In genomic region chr16:69443809-69444611, GRCh38 we compare ENCODE assay signal across 9 cellular contexts. TPM values are rescaled to one million over a fixed set of nuclear protein-coding genes. Genes with fewer than 3 reads are reported as not detected.
DNase-seq lines count a peak whose midpoint lies in the region; ATAC-seq and TF ChIP-seq lines count a peak whose summit lies in the region.
"Had no signal": no experiment of that assay in that cellular context is flagged by ENCODE, and none has a peak within 500 bp of the region (broad histone marks: within the 10 kb centered on the region; RNA-seq: fewer than 3 reads in every experiment).

No MANE protein-coding gene starts in this region.

- TF ChIP-seq POLR2A in sigmoid colon (IDR thresholded peaks at IDR 0.05), result no peak

- intact Hi-C loops in activated T-helper 1 cell treated with anti-CD3 and anti-CD28 coated beads, Interleukin-12 subunit alpha, Interleukin-12 subunit beta, Interleukin-2, Interleukin-4 antibody, amounts not matched to agents 30 ng/mL and 10 ng/mL and 1 ng/mL, durations not matched to agents 14 hours and 24 hours and 36 hours (cut with micrococcal nuclease), result loop anchor here (1.0 to 5.0 kb wide), 3 partner anchors 20 to 47 kb away; partner anchors contain the start of gene CYB5B
- intact Hi-C loops in sigmoid colon (cut with DNase I), result loop anchor here (5.0 kb wide), 1 partner anchor 123 kb away; the partner anchor contains the start of gene NFAT5

- TF ChIP-seq CTCF in foreskin keratinocyte (conservative IDR thresholded peaks at IDR 0.05) (peak; percentile 2), sigmoid colon (IDR thresholded peaks at IDR 0.05) (peak in 1 of 4 experiments; percentile 11)

- H3K4me1 ChIP-seq in foreskin keratinocyte (peaks cover 20% of the 10 kb centered on the region), sigmoid colon (peaks cover 0 to 37% (median 27%) of the 10 kb centered on the region in 4 donors)

- H3K9me3 Mint-ChIP-seq in activated T-helper 1 cell treated with anti-CD3 and anti-CD28 coated beads, Interleukin-12 subunit alpha, Interleukin-12 subunit beta, Interleukin-2, Interleukin-4 antibody, amounts not matched to agents 30 ng/mL and 10 ng/mL and 1 ng/mL, durations not matched to agents 14 hours and 24 hours and 36 hours, result no peaks in the 10 kb centered on the region

- ATAC-seq in activated CD4-positive, CD25-positive, alpha-beta regulatory T cell treated with anti-CD3 and anti-CD28 coated beads, Interleukin-2, amount 50 U/mL, for 24 hours, result peak; percentile 72 to 85
- peak; percentile 77 for ATAC-seq in foreskin keratinocyte

- peaks cover 0 to 7% (median 3%) of the 10 kb centered on the region in 4 donors for H3K36me3 ChIP-seq in sigmoid colon

- H3K4me3 ChIP-seq in sigmoid colon, result peak overlapping the region; percentile 2 to 35 (median 25)

- TF ChIP-seq EP300 in sigmoid colon (IDR thresholded peaks at IDR 0.05), result no peak

- H3K9me3 ChIP-seq in sigmoid colon, result no peaks in the 10 kb centered on the region

- peaks cover 29% of the 10 kb centered on the region for H3K36me3 Mint-ChIP-seq in activated T-helper 1 cell treated with anti-CD3 and anti-CD28 coated beads, Interleukin-12 subunit alpha, Interleukin-12 subunit beta, Interleukin-2, Interleukin-4 antibody, amounts not matched to agents 30 ng/mL and 10 ng/mL and 1 ng/mL, durations not matched to agents 14 hours and 24 hours and 36 hours (ENCODE audit: low read depth)

- H3K27ac ChIP-seq in foreskin keratinocyte (peak overlapping the region; percentile 41), sigmoid colon (peak overlapping the region; percentile 66 to 82 (median 80))
- H3K27ac ChIP-seq: VCaP had no signal

- peaks cover 53% of the 10 kb centered on the region for H3K4me1 Mint-ChIP-seq in activated T-helper 1 cell treated with anti-CD3 and anti-CD28 coated beads, Interleukin-12 subunit alpha, Interleukin-12 subunit beta, Interleukin-2, Interleukin-4 antibody, amounts not matched to agents 30 ng/mL and 10 ng/mL and 1 ng/mL, durations not matched to agents 14 hours and 24 hours and 36 hours (ENCODE audit: low read depth)

- DNase-seq in activated CD4-positive, CD25-positive, alpha-beta regulatory T cell treated with anti-CD3 and anti-CD28 coated beads, Interleukin-2, amount 50 U/mL, for 72 hours, result no peak
- DNase-seq in activated T-helper 1 cell treated with anti-CD3 and anti-CD28 coated beads, Interleukin-12 subunit alpha, Interleukin-12 subunit beta, Interleukin-2, Interleukin-4 antibody, amounts not matched to agents 30 ng/mL and 10 ng/mL and 1 ng/mL, durations not matched to agents 14 hours and 24 hours and 36 hours (ENCODE audit: low spot score), result no peak
- peak; percentile 20 to 29 for DNase-seq in foreskin keratinocyte
- peak; percentile 84 for DNase-seq in sigmoid colon
- no peak for DNase-seq in NCI-H510A (lab: John Stamatoyannopoulos, UW)
- DNase-seq in hippocampal formation (lab: John Stamatoyannopoulos, UW), result no peak
- DNase-seq in NCI-H128 (lab: John Stamatoyannopoulos, UW; ENCODE audit: unreplicated experiment), result no peak

- no peaks in the 10 kb centered on the region for H3K27me3 Mint-ChIP-seq in activated T-helper 1 cell treated with anti-CD3 and anti-CD28 coated beads, Interleukin-12 subunit alpha, Interleukin-12 subunit beta, Interleukin-2, Interleukin-4 antibody, amounts not matched to agents 30 ng/mL and 10 ng/mL and 1 ng/mL, durations not matched to agents 14 hours and 24 hours and 36 hours (ENCODE audit: insufficient read depth)

- H3K27me3 ChIP-seq in foreskin keratinocyte (no peaks in the 10 kb centered on the region), sigmoid colon (no peaks in the 10 kb centered on the region)

- peak overlapping the region; percentile 74 for H3K4me3 Mint-ChIP-seq in activated T-helper 1 cell treated with anti-CD3 and anti-CD28 coated beads, Interleukin-12 subunit alpha, Interleukin-12 subunit beta, Interleukin-2, Interleukin-4 antibody, amounts not matched to agents 30 ng/mL and 10 ng/mL and 1 ng/mL, durations not matched to agents 14 hours and 24 hours and 36 hours

- 47 to 64% methylated on average over 12 of the region's 12 CpGs for WGBS in sigmoid colon, 2 donors

- peak overlapping the region; percentile 90 for H3K27ac Mint-ChIP-seq in activated T-helper 1 cell treated with anti-CD3 and anti-CD28 coated beads, Interleukin-12 subunit alpha, Interleukin-12 subunit beta, Interleukin-2, Interleukin-4 antibody, amounts not matched to agents 30 ng/mL and 10 ng/mL and 1 ng/mL, durations not matched to agents 14 hours and 24 hours and 36 hours

RNA-seq across cellular contexts. Expression of gene CYB5B, which starts 19.6 kb away (rescaled TPM):
- total RNA-seq in activated T-helper 1 cell treated with anti-CD3 and anti-CD28 coated beads, Interleukin-12 subunit alpha, Interleukin-12 subunit beta, Interleukin-2, Interleukin-4 antibody, amounts not matched to agents 30 ng/mL and 10 ng/mL and 1 ng/mL, durations not matched to agents 14 hours and 24 hours and 36 hours, result 157 and 166 TPM in 2 replicates
- total RNA-seq in foreskin keratinocyte (171 and 188 TPM in 2 replicates), sigmoid colon (10 to 100 TPM; 24.4 to 43.8 (median 34.7) TPM)
- polyA plus RNA-seq in foreskin keratinocyte (130 and 156 TPM in 2 replicates), sigmoid colon (100 to 1,000 TPM; 129 to 196 (median 138) TPM)

RNA-seq across cellular contexts. Expression of gene TERF2, which starts 58.2 kb away (rescaled TPM):
- 59.4 and 67.0 TPM in 2 replicates for total RNA-seq in activated T-helper 1 cell treated with anti-CD3 and anti-CD28 coated beads, Interleukin-12 subunit alpha, Interleukin-12 subunit beta, Interleukin-2, Interleukin-4 antibody, amounts not matched to agents 30 ng/mL and 10 ng/mL and 1 ng/mL, durations not matched to agents 14 hours and 24 hours and 36 hours
- total RNA-seq in foreskin keratinocyte, result 12.9 and 13.9 TPM in 2 replicates
- polyA plus RNA-seq in foreskin keratinocyte, result 13.2 and 13.5 TPM in 2 replicates
- total RNA-seq in sigmoid colon, result 10 to 100 TPM; 15.3 to 30.8 (median 21.6) TPM
- polyA plus RNA-seq in sigmoid colon, result 10 to 100 TPM in 2 of 3 donors, 1 to 10 TPM in 1; 7.8 to 22.2 (median 17.1) TPM

Comparison
In these comparisons a context has a peak if more than half of its experiments do, and no peak if none do; other contexts are left out.
1. DNase-seq: peak in foreskin keratinocyte (2 of 2) and sigmoid colon (single experiment); none in activated CD4-positive, CD25-positive, alpha-beta regulatory T cell treated with anti-CD3 and anti-CD28 coated beads, Interleukin-2, amount 50 U/mL, for 72 hours (single experiment), activated T-helper 1 cell treated with anti-CD3 and anti-CD28 coated beads, Interleukin-12 subunit alpha, Interleukin-12 subunit beta, Interleukin-2, Interleukin-4 antibody, amounts not matched to agents 30 ng/mL and 10 ng/mL and 1 ng/mL, durations not matched to agents 14 hours and 24 hours and 36 hours (single experiment), NCI-H510A (single experiment), hippocampal formation (0 of 2) and NCI-H128 (single experiment).